7 cellular contexts compared by ENCODE assay signal in the genomic region with DNA sequence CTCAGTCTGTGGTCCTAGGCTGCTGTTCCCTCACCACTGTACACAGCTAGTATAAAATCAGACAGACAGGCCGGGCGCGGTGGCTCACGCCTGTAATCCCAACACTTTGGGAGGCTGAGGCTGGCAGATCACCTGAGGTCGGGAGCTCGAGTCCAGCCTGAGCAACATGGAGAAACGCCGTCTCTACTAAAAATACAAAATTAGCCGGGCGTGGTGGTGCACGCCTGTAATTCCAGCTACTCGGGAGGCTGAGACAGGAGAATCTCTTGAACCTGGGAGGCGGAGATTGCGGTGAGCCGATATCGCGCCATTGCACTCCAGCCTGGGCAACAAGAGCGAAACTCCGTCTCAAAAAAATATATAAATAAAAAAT. TPM values are rescaled to one million over a fixed set of nuclear protein-coding genes. Genes with fewer than 3 reads are reported as not detected.
A peak's percentile ranks its signal among the peaks of the same experiment; 100 is the strongest.
DNase-seq lines count a peak whose midpoint lies in the region; ATAC-seq and TF ChIP-seq lines count a peak whose summit lies in the region.
"Not testable (repeated sequence)": the region's sequence is repeated elsewhere in the genome, so short reads cannot be mapped to it uniquely, and the experiment has no call there.

No MANE protein-coding gene starts in this region.

- POLR2A ChIA-PET in activated CD8-positive, alpha-beta T cell treated with anti-CD3 and anti-CD28 coated beads for 36 hours (lab: Charles Lee): interaction anchor here (0.8 to 3.8 kb wide), 11 partner anchors 8 to 133 kb away, joined by 3 to 41 read pairs (median 9); partner anchors contain the start of gene CCNT1

- H3K4me3 ChIP-seq in GM06990 (replicated peaks; ENCODE audit: low read depth, low read length) (peak overlapping the region; percentile 78), MM.1S (ENCODE audit: low read length) (peak overlapping the region; percentile 69), cardiac fibroblast (replicated peaks in 1 of 2; ENCODE audit: low read depth in 2 of 2, low read length in 2 of 2) (peak overlapping the region; percentile 65 to 96), cardiac muscle cell (peak overlapping the region; percentile 45), mucosa of descending colon (peak overlapping the region; percentile 34), skeletal muscle cell (ENCODE audit: low read depth, low read length) (peak overlapping the region; percentile 85)

- H3K79me2 ChIP-seq in MM.1S (ENCODE audit: low read length): peaks cover 45% of the 10 kb centered on the region

- ATAC-seq in activated CD8-positive, alpha-beta T cell treated with anti-CD3 and anti-CD28 coated beads for 36 hours; mucosa of descending colon: not testable (repeated sequence)

- not testable (repeated sequence) for H3K36me3 ChIP-seq in GM06990 (ENCODE audit: control insufficient read depth, insufficient read depth, low read length); mucosa of descending colon (ENCODE audit: low read depth)
- peaks cover 14% of the 10 kb centered on the region; the same call in 1 of the 2 replicates for H3K36me3 ChIP-seq in MM.1S (replicated peaks; ENCODE audit: insufficient read depth, low read length)
- peaks cover 21% of the 10 kb centered on the region for H3K36me3 ChIP-seq in cardiac muscle cell

- H3K4me3 Mint-ChIP-seq in activated CD8-positive, alpha-beta T cell treated with anti-CD3 and anti-CD28 coated beads for 36 hours: peak overlapping the region; percentile 99

- TF ChIP-seq CTCF in GM06990 (IDR thresholded peaks at IDR 0.05; ENCODE audit: insufficient read depth, low read length, poor library complexity, severe bottlenecking); MM.1S (IDR thresholded peaks at IDR 0.05; ENCODE audit: low read length); activated CD8-positive, alpha-beta T cell treated with anti-CD3 and anti-CD28 coated beads for 36 hours (IDR thresholded peaks at IDR 0.05); cardiac fibroblast (IDR thresholded peaks at IDR 0.05; ENCODE audit: low read depth, low read length); cardiac muscle cell (IDR thresholded peaks at IDR 0.05; ENCODE audit: low read depth, low read length); mucosa of descending colon (IDR thresholded peaks at IDR 0.05): not testable (repeated sequence)

- H3K27ac ChIP-seq in MM.1S (ENCODE audit: low read length); cardiac muscle cell: not testable (repeated sequence)

- not testable (repeated sequence) for H3K27me3 ChIP-seq in GM06990 (replicated peaks; ENCODE audit: control insufficient read depth, insufficient read depth, low read length); MM.1S (replicated peaks; ENCODE audit: insufficient read depth, low read length); cardiac muscle cell

- peak overlapping the region; percentile 68; the same call in 1 of the 2 replicates for H2AFZ ChIP-seq in MM.1S (ENCODE audit: low read length)

- DNase-seq in GM06990 (ENCODE audit: extremely low read depth, insufficient read length); MM.1S; activated CD8-positive, alpha-beta T cell treated with anti-CD3 and anti-CD28 coated beads for 36 hours; cardiac fibroblast (ENCODE audit: low read depth in 2 of 2); cardiac muscle cell (ENCODE audit: low read depth in 1 of 2, low spot score in 1 of 2); mucosa of descending colon; skeletal muscle cell (ENCODE audit: low read depth): not testable (repeated sequence)

- not testable (repeated sequence) for H3K27me3 Mint-ChIP-seq in activated CD8-positive, alpha-beta T cell treated with anti-CD3 and anti-CD28 coated beads for 36 hours

- peak overlapping the region; percentile 47; the same call in 1 of the 2 replicates for H3K4me2 ChIP-seq in MM.1S (ENCODE audit: low read depth, low read length)

- H3K4me1 ChIP-seq in MM.1S (ENCODE audit: low read length) (peaks cover 21% of the 10 kb centered on the region), cardiac muscle cell (ENCODE audit: low read depth) (peaks cover 18% of the 10 kb centered on the region), mucosa of descending colon (ENCODE audit: low read depth) (peaks cover 19% of the 10 kb centered on the region)

- peaks cover 36% of the 10 kb centered on the region for H3K36me3 Mint-ChIP-seq in activated CD8-positive, alpha-beta T cell treated with anti-CD3 and anti-CD28 coated beads for 36 hours (ENCODE audit: low read depth)

- not testable (repeated sequence) for H4K20me1 ChIP-seq in MM.1S (ENCODE audit: insufficient read depth, low read length)

- peak overlapping the region; percentile 50; the same call in 1 of the 2 replicates for H3K9ac ChIP-seq in MM.1S (ENCODE audit: low read length)

- not testable (repeated sequence) for H3K9me2 ChIP-seq in MM.1S (replicated peaks; ENCODE audit: insufficient read depth, low read length)

- H3K9me3 ChIP-seq in MM.1S (replicated peaks; ENCODE audit: insufficient read depth, low read length); cardiac muscle cell (ENCODE audit: low read depth); mucosa of descending colon: not testable (repeated sequence)

- peak overlapping the region; percentile 96 for H3K27ac Mint-ChIP-seq in activated CD8-positive, alpha-beta T cell treated with anti-CD3 and anti-CD28 coated beads for 36 hours

- H3K4me1 Mint-ChIP-seq in activated CD8-positive, alpha-beta T cell treated with anti-CD3 and anti-CD28 coated beads for 36 hours (ENCODE audit: low read depth): peaks cover 44% of the 10 kb centered on the region

- CTCF ChIA-PET in activated CD8-positive, alpha-beta T cell treated with anti-CD3 and anti-CD28 coated beads for 36 hours (lab: Charles Lee): interaction anchor here (0.8 to 1.5 kb wide), 7 partner anchors 9 to 209 kb away, joined by 3 read pairs; no protein-coding TSS in a partner anchor

- intact Hi-C loops in activated CD8-positive, alpha-beta T cell treated with anti-CD3 and anti-CD28 coated beads for 36 hours (cut with micrococcal nuclease); mucosa of descending colon (cut with DNase I, micrococcal nuclease): not testable (repeated sequence)

- H3K9me3 Mint-ChIP-seq in activated CD8-positive, alpha-beta T cell treated with anti-CD3 and anti-CD28 coated beads for 36 hours: not testable (repeated sequence)

- H3F3A ChIP-seq in MM.1S (ENCODE audit: insufficient read depth, low read length): not testable (repeated sequence)

RNA-seq across cellular contexts. Expression of gene KANSL2, which starts 0.5 kb away (rescaled TPM):
- total RNA-seq in activated CD8-positive, alpha-beta T cell treated with anti-CD3 and anti-CD28 coated beads for 36 hours: 10 to 100 TPM; 45.9 to 47.3 TPM
- total RNA-seq in cardiac muscle cell (40.8 and 51.5 TPM in 2 replicates), mucosa of descending colon (10 to 100 TPM; 18.3 to 25.8 (median 22.6) TPM)
- 34.5 and 52.6 TPM in 2 replicates for polyA plus RNA-seq in cardiac muscle cell

RNA-seq across cellular contexts. Expression of gene CCNT1, which starts 34.0 kb away (rescaled TPM):
- total RNA-seq in activated CD8-positive, alpha-beta T cell treated with anti-CD3 and anti-CD28 coated beads for 36 hours: 10 to 100 TPM; 68.7 to 73.8 TPM
- 17.6 and 20.4 TPM in 2 replicates for total RNA-seq in cardiac muscle cell
- 6.3 and 9.9 TPM in 2 replicates for polyA plus RNA-seq in cardiac muscle cell
- total RNA-seq in mucosa of descending colon: 10 to 100 TPM; 25.7 to 40.9 (median 31.1) TPM

Comparison
In these comparisons a context has a peak if more than half of its experiments do, and no peak if none do; other contexts are left out.
1. H3K4me3 ChIP-seq: peak in every context shown above with its lines; median percentile 85 in skeletal muscle cell; 80 in cardiac fibroblast; 78 in GM06990; 69 in MM.1S; 45 in cardiac muscle cell; 34 in mucosa of descending colon.